In the genomic region with DNA sequence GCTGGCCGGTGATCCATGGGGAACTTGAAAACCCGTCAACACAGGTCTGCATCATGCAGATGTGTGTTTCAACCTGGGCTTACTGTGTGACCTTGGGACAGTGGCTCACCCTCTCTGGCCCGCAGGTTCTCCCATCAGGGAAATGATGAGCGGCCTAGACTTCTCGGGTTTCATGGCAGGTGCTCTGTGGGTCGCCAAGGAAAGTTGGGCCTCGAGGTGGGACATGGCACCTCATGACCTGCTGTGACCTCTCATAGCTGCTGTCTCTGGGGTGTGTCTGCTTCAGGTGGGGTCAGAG, we compare ENCODE assay signal across 34 cellular contexts.
"Had no signal": no experiment of that assay in that cellular context is flagged by ENCODE, and none has a peak within 500 bp of the region (broad histone marks: within the 10 kb centered on the region; RNA-seq: fewer than 3 reads in every experiment).

No MANE protein-coding gene starts in this region.

- ATAC-seq: activated CD4-positive, alpha-beta T cell treated with anti-CD3 and anti-CD28 coated beads for 36 hours; activated CD8-positive, alpha-beta memory T cell treated with anti-CD3 and anti-CD28 coated beads, Interleukin-2, amount 10 ng/mL, durations not matched to agents 7 days and 5 days; activated CD8-positive, alpha-beta T cell treated with anti-CD3 and anti-CD28 coated beads, Interleukin-2, amount 10 ng/mL, durations not matched to agents 7 days and 5 days; activated naive CD8-positive, alpha-beta T cell treated with anti-CD3 and anti-CD28 coated beads, Interleukin-2, amount 50 U/mL, for 24 hours; body of pancreas; effector memory CD8-positive, alpha-beta T cell; foreskin keratinocyte; gastrocnemius medialis; heart left ventricle had no signal

- H3K36me3 Mint-ChIP-seq: activated CD4-positive, alpha-beta memory T cell treated with anti-CD3 and anti-CD28 coated beads for 36 hours; activated CD8-positive, alpha-beta memory T cell treated with anti-CD3 and anti-CD28 coated beads, Interleukin-2, amount 10 ng/mL, durations not matched to agents 7 days and 5 days; activated naive CD4-positive, alpha-beta T cell treated with anti-CD3 and anti-CD28 coated beads, Interleukin-2, amount 50 U/mL, for 24 hours; activated naive CD8-positive, alpha-beta T cell treated with anti-CD3 and anti-CD28 coated beads for 36 hours had no signal

- H3K27ac Mint-ChIP-seq: activated CD4-positive, alpha-beta memory T cell treated with anti-CD3 and anti-CD28 coated beads for 36 hours; activated CD4-positive, alpha-beta T cell treated with anti-CD3 and anti-CD28 coated beads for 36 hours; activated CD4-positive, alpha-beta T cell treated with anti-CD3 and anti-CD28 coated beads, Interleukin-2, amount 10 ng/mL, durations not matched to agents 24 days and 14 days; activated CD8-positive, alpha-beta memory T cell treated with anti-CD3 and anti-CD28 coated beads, Interleukin-2, amount 10 ng/mL, durations not matched to agents 7 days and 5 days; activated CD8-positive, alpha-beta T cell treated with anti-CD3 and anti-CD28 coated beads, Interleukin-2, amount 10 ng/mL, durations not matched to agents 7 days and 5 days; activated naive CD4-positive, alpha-beta T cell treated with anti-CD3 and anti-CD28 coated beads for 36 hours; activated naive CD4-positive, alpha-beta T cell treated with anti-CD3 and anti-CD28 coated beads, Interleukin-2, amount 50 U/mL, for 24 hours; activated naive CD8-positive, alpha-beta T cell treated with anti-CD3 and anti-CD28 coated beads for 36 hours; activated naive CD8-positive, alpha-beta T cell treated with anti-CD3 and anti-CD28 coated beads, Interleukin-2, amount 50 U/mL, for 24 hours; activated T-helper 1 cell treated with anti-CD3 and anti-CD28 coated beads, Interleukin-12 subunit alpha, Interleukin-12 subunit beta, Interleukin-2, Interleukin-4 antibody, amounts not matched to agents 30 ng/mL and 10 ng/mL and 1 ng/mL, durations not matched to agents 14 hours and 24 hours and 36 hours; activated T-helper 2 cell treated with anti-CD3 and anti-CD28 coated beads, Interferon-gamma antibody, Interleukin-2, Interleukin-4, amounts not matched to agents 10 μg/mL and 5 μg/mL and 100 μg/mL, durations not matched to agents 14 hours and 24 hours and 36 hours; effector memory CD8-positive, alpha-beta T cell had no signal

- H3K36me3 ChIP-seq: adrenal gland, esophagus muscularis mucosa, gastrocnemius medialis, heart left ventricle had no signal

- H3K4me1 ChIP-seq: adrenal gland, body of pancreas, esophagus muscularis mucosa, foreskin keratinocyte, gastrocnemius medialis, heart left ventricle had no signal

- H3K9me3 Mint-ChIP-seq: activated CD4-positive, alpha-beta memory T cell treated with anti-CD3 and anti-CD28 coated beads for 36 hours; activated CD4-positive, alpha-beta T cell treated with anti-CD3 and anti-CD28 coated beads, Interleukin-2, amount 10 ng/mL, durations not matched to agents 24 days and 14 days; activated naive CD4-positive, alpha-beta T cell treated with anti-CD3 and anti-CD28 coated beads for 36 hours; activated naive CD4-positive, alpha-beta T cell treated with anti-CD3 and anti-CD28 coated beads, Interleukin-2, amount 50 U/mL, for 24 hours; activated naive CD8-positive, alpha-beta T cell treated with anti-CD3 and anti-CD28 coated beads for 36 hours; activated naive CD8-positive, alpha-beta T cell treated with anti-CD3 and anti-CD28 coated beads, Interleukin-2, amount 50 U/mL, for 24 hours; activated T-helper 1 cell treated with anti-CD3 and anti-CD28 coated beads, Interleukin-12 subunit alpha, Interleukin-12 subunit beta, Interleukin-2, Interleukin-4 antibody, amounts not matched to agents 30 ng/mL and 10 ng/mL and 1 ng/mL, durations not matched to agents 14 hours and 24 hours and 36 hours; activated T-helper 2 cell treated with anti-CD3 and anti-CD28 coated beads, Interferon-gamma antibody, Interleukin-2, Interleukin-4, amounts not matched to agents 10 μg/mL and 5 μg/mL and 100 μg/mL, durations not matched to agents 14 hours and 24 hours and 36 hours; effector memory CD8-positive, alpha-beta T cell had no signal

- H3K4me1 Mint-ChIP-seq: activated CD4-positive, alpha-beta T cell treated with anti-CD3 and anti-CD28 coated beads for 36 hours; activated CD4-positive, alpha-beta T cell treated with anti-CD3 and anti-CD28 coated beads, Interleukin-2, amount 10 ng/mL, durations not matched to agents 24 days and 14 days; activated naive CD4-positive, alpha-beta T cell treated with anti-CD3 and anti-CD28 coated beads, Interleukin-2, amount 50 U/mL, for 24 hours; activated naive CD8-positive, alpha-beta T cell treated with anti-CD3 and anti-CD28 coated beads for 36 hours; activated naive CD8-positive, alpha-beta T cell treated with anti-CD3 and anti-CD28 coated beads, Interleukin-2, amount 50 U/mL, for 24 hours had no signal

- H3K4me3 Mint-ChIP-seq: activated CD4-positive, alpha-beta memory T cell treated with anti-CD3 and anti-CD28 coated beads for 36 hours; activated CD4-positive, alpha-beta T cell treated with anti-CD3 and anti-CD28 coated beads for 36 hours; activated CD4-positive, alpha-beta T cell treated with anti-CD3 and anti-CD28 coated beads, Interleukin-2, amount 10 ng/mL, durations not matched to agents 24 days and 14 days; activated CD8-positive, alpha-beta memory T cell treated with anti-CD3 and anti-CD28 coated beads, Interleukin-2, amount 10 ng/mL, durations not matched to agents 7 days and 5 days; activated CD8-positive, alpha-beta T cell treated with anti-CD3 and anti-CD28 coated beads, Interleukin-2, amount 10 ng/mL, durations not matched to agents 7 days and 5 days; activated naive CD4-positive, alpha-beta T cell treated with anti-CD3 and anti-CD28 coated beads for 36 hours; activated naive CD4-positive, alpha-beta T cell treated with anti-CD3 and anti-CD28 coated beads, Interleukin-2, amount 50 U/mL, for 24 hours; activated naive CD8-positive, alpha-beta T cell treated with anti-CD3 and anti-CD28 coated beads for 36 hours; activated naive CD8-positive, alpha-beta T cell treated with anti-CD3 and anti-CD28 coated beads, Interleukin-2, amount 50 U/mL, for 24 hours; activated T-helper 1 cell treated with anti-CD3 and anti-CD28 coated beads, Interleukin-12 subunit alpha, Interleukin-12 subunit beta, Interleukin-2, Interleukin-4 antibody, amounts not matched to agents 30 ng/mL and 10 ng/mL and 1 ng/mL, durations not matched to agents 14 hours and 24 hours and 36 hours; effector memory CD8-positive, alpha-beta T cell had no signal

- H3K9me3 ChIP-seq: adrenal gland, body of pancreas, esophagus muscularis mucosa, gastrocnemius medialis, heart left ventricle had no signal

- FAIRE-seq: colon had no signal

- H3K4me3 ChIP-seq: adrenal gland, body of pancreas, esophagus muscularis mucosa, gastrocnemius medialis, heart left ventricle had no signal

- DNase-seq: activated CD4-positive, alpha-beta memory T cell treated with anti-CD3 and anti-CD28 coated beads for 36 hours; activated CD4-positive, alpha-beta T cell treated with anti-CD3 and anti-CD28 coated beads for 36 hours; activated CD4-positive, alpha-beta T cell treated with anti-CD3 and anti-CD28 coated beads, Interleukin-2, amount 10 ng/mL, durations not matched to agents 24 days and 14 days; activated CD4-positive, CD25-positive, alpha-beta regulatory T cell; activated CD4-positive, CD25-positive, alpha-beta regulatory T cell treated with anti-CD3 and anti-CD28 coated beads, Interleukin-2, amount 50 U/mL, for 72 hours; activated CD8-positive, alpha-beta memory T cell treated with anti-CD3 and anti-CD28 coated beads, Interleukin-2, amount 10 ng/mL, durations not matched to agents 7 days and 5 days; activated CD8-positive, alpha-beta memory T cell treated with anti-CD3 and anti-CD28 coated beads, Interleukin-2, amount 50 U/mL, for 4 hours; activated CD8-positive, alpha-beta T cell treated with anti-CD3 and anti-CD28 coated beads, Interleukin-2, amount 10 ng/mL, durations not matched to agents 7 days and 5 days; activated effector memory CD4-positive, alpha-beta T cell treated with anti-CD3 and anti-CD28 coated beads, Interleukin-2, amount 50 U/mL, for 16 hours; activated naive CD4-positive, alpha-beta T cell treated with anti-CD3 and anti-CD28 coated beads for 36 hours; activated naive CD8-positive, alpha-beta T cell treated with anti-CD3 and anti-CD28 coated beads for 36 hours; activated naive CD8-positive, alpha-beta T cell treated with anti-CD3 and anti-CD28 coated beads, Interleukin-2, amount 50 U/mL, for 24 hours; activated T-cell treated with anti-CD3 and anti-CD28 coated beads, Interleukin-2, amount 50 U/mL, for 1 hour; activated T-cell treated with anti-CD3 and anti-CD28 coated beads, Interleukin-2, amount 50 U/mL, for 48 hours; adrenal gland; amygdala; aorta; body of pancreas; caudate nucleus; cortex of kidney; dermis blood vessel endothelial cell; effector CD4-positive, alpha-beta T cell; effector memory CD8-positive, alpha-beta T cell; erythroblast; foreskin keratinocyte; gastrocnemius medialis; glutamatergic neuron; T-helper 2 cell had no signal

- H3K27ac ChIP-seq: adrenal gland, body of pancreas, esophagus muscularis mucosa, foreskin keratinocyte, gastrocnemius medialis, heart left ventricle had no signal
